ENCODE assay signal across 8 cellular contexts in genomic region chr1:15835205-15835740, GRCh38. TPM values are rescaled to one million over a fixed set of nuclear protein-coding genes. Genes with fewer than 3 reads are reported as not detected.
A peak's percentile ranks its signal among the peaks of the same experiment; 100 is the strongest.
DNase-seq lines count a peak whose midpoint lies in the region; ATAC-seq and TF ChIP-seq lines count a peak whose summit lies in the region.

No MANE protein-coding gene starts in this region.

- H3K79me2 ChIP-seq in parathyroid adenoma, result no peaks in the 10 kb centered on the region

- H3K27me3 Mint-ChIP-seq in activated CD4-positive, alpha-beta memory T cell treated with anti-CD3 and anti-CD28 coated beads, Interleukin-2, amount 10 ng/mL, durations not matched to agents 7 days and 5 days, result no peaks in the 10 kb centered on the region

- peak; percentile 18 for DNase-seq in stimulated activated CD4-positive, alpha-beta T cell treated with anti-CD3 and anti-CD28 coated beads, Interleukin-2, amount 100 ng/mL, for 4 hours (ENCODE audit: low read depth)
- DNase-seq in stimulated activated CD4-positive, alpha-beta T cell treated with anti-CD3 and anti-CD28 coated beads, Interleukin-4, amount 100 ng/mL, for 24 hours, result no peak
- DNase-seq in activated CD4-positive, alpha-beta memory T cell treated with anti-CD3 and anti-CD28 coated beads, Interleukin-2, amount 10 ng/mL, durations not matched to agents 7 days and 5 days, result no peak
- DNase-seq in fibroblast of pulmonary artery (ENCODE audit: low read depth) (no peak), posterior vena cava (ENCODE audit: low spot score) (no peak), GM13977 (ENCODE audit: low spot score) (no peak)

- POLR2A ChIA-PET in activated CD4-positive, alpha-beta memory T cell treated with anti-CD3 and anti-CD28 coated beads, Interleukin-2, amount 10 ng/mL, durations not matched to agents 7 days and 5 days (lab: Charles Lee), result interaction anchor here (0.9 to 6.6 kb wide), 7 partner anchors 11 to 138 kb away, joined by 3 to 235 read pairs (median 3); partner anchors contain the start of gene SPEN

- H3K9me3 ChIP-seq in parathyroid adenoma (ENCODE audit: control insufficient read depth, low read length), result no peaks in the 10 kb centered on the region

- CTCF ChIA-PET in activated CD4-positive, alpha-beta memory T cell treated with anti-CD3 and anti-CD28 coated beads, Interleukin-2, amount 10 ng/mL, durations not matched to agents 7 days and 5 days (lab: Charles Lee), result interaction anchor here (0.6 to 3.2 kb wide), 3 partner anchors 9 to 24 kb away, joined by 3 to 19 read pairs (median 4); partner anchors contain the start of gene SPEN

- H2AFZ ChIP-seq in parathyroid adenoma, result peak overlapping the region; percentile 90

- H3K27ac ChIP-seq in parathyroid adenoma, result peak overlapping the region; percentile 96

- in situ Hi-C loops in GM13977 (cut with MboI; ENCODE audit: low pct_unique_long_range_greater_than_20kb, low sequenced_read_pairs, unreplicated experiment), result no loop called here

- peak; percentile 5 for ATAC-seq in HG03108 (IDR thresholded peaks at IDR 0.05; ENCODE audit: unreplicated experiment)

- H3K27me3 ChIP-seq in parathyroid adenoma (ENCODE audit: control insufficient read depth, insufficient read depth, low read length), result no peaks in the 10 kb centered on the region

- H3K9ac ChIP-seq in parathyroid adenoma, result peak overlapping the region; percentile 78

- intact Hi-C loops in posterior vena cava (cut with DNase I), result loop anchor here in 1 of 2 donors (10.0 kb wide), 1 partner anchor 950 kb away; no protein-coding TSS in a partner anchor

- no peaks in the 10 kb centered on the region for H3K4me1 ChIP-seq in parathyroid adenoma

- peaks cover 37% of the 10 kb centered on the region for H3K4me1 Mint-ChIP-seq in activated CD4-positive, alpha-beta memory T cell treated with anti-CD3 and anti-CD28 coated beads, Interleukin-2, amount 10 ng/mL, durations not matched to agents 7 days and 5 days

- H3K4me3 ChIP-seq in fibroblast of pulmonary artery (replicated peaks; ENCODE audit: low read depth, low read length) (peak overlapping the region; percentile 71), parathyroid adenoma (ENCODE audit: low read depth, low read length) (peak overlapping the region; percentile 94)

- no peaks in the 10 kb centered on the region for H3K9me3 Mint-ChIP-seq in activated CD4-positive, alpha-beta memory T cell treated with anti-CD3 and anti-CD28 coated beads, Interleukin-2, amount 10 ng/mL, durations not matched to agents 7 days and 5 days

- H3K27ac Mint-ChIP-seq in activated CD4-positive, alpha-beta memory T cell treated with anti-CD3 and anti-CD28 coated beads, Interleukin-2, amount 10 ng/mL, durations not matched to agents 7 days and 5 days, result peak overlapping the region; percentile 94

- H3K36me3 ChIP-seq in parathyroid adenoma (ENCODE audit: control insufficient read depth, insufficient read depth, low read length), result no peaks in the 10 kb centered on the region

- H3K36me3 Mint-ChIP-seq in activated CD4-positive, alpha-beta memory T cell treated with anti-CD3 and anti-CD28 coated beads, Interleukin-2, amount 10 ng/mL, durations not matched to agents 7 days and 5 days (ENCODE audit: low read depth), result peaks cover 13% of the 10 kb centered on the region

- peak overlapping the region; percentile 86 for H3K4me3 Mint-ChIP-seq in activated CD4-positive, alpha-beta memory T cell treated with anti-CD3 and anti-CD28 coated beads, Interleukin-2, amount 10 ng/mL, durations not matched to agents 7 days and 5 days

- TF ChIP-seq CTCF in fibroblast of pulmonary artery (IDR thresholded peaks at IDR 0.05; ENCODE audit: low read length, missing control alignments) (no peak), parathyroid adenoma (IDR thresholded peaks at IDR 0.05) (no peak), GM13977 (IDR thresholded peaks at IDR 0.05; ENCODE audit: extremely low read depth, insufficient read depth, missing control alignments) (no peak)

- H3K4me2 ChIP-seq in parathyroid adenoma (ENCODE audit: low read length), result peak overlapping the region; percentile 97

RNA-seq across cellular contexts. Expression of gene SPEN, which starts 12.2 kb away (rescaled TPM):
- total RNA-seq in activated CD4-positive, alpha-beta memory T cell treated with anti-CD3 and anti-CD28 coated beads, Interleukin-2, amount 10 ng/mL, durations not matched to agents 7 days and 5 days, result 10 to 100 TPM; 52.1 to 52.5 TPM
- 10 to 100 TPM; 59.9 to 68.5 TPM for total RNA-seq in posterior vena cava

RNA-seq across cellular contexts. Expression of gene UQCRHL, which starts 27.8 kb away (rescaled TPM):
- 1 to 10 TPM; 1.5 to 1.6 TPM for total RNA-seq in activated CD4-positive, alpha-beta memory T cell treated with anti-CD3 and anti-CD28 coated beads, Interleukin-2, amount 10 ng/mL, durations not matched to agents 7 days and 5 days
- under 1 TPM; 0.71 to 0.88 TPM for total RNA-seq in posterior vena cava
